20 cellular contexts compared by ENCODE assay signal in genomic region chr2:45006041-45006941, GRCh38. TPM values are rescaled to one million over a fixed set of nuclear protein-coding genes. Genes with fewer than 3 reads are reported as not detected.
DNase-seq lines count a peak whose midpoint lies in the region; ATAC-seq and TF ChIP-seq lines count a peak whose summit lies in the region.
"Had no signal": no experiment of that assay in that cellular context is flagged by ENCODE, and none has a peak within 500 bp of the region (broad histone marks: within the 10 kb centered on the region; RNA-seq: fewer than 3 reads in every experiment).

No MANE protein-coding gene starts in this region.

- CTCF ChIA-PET in activated CD8-positive, alpha-beta memory T cell treated with anti-CD3 and anti-CD28 coated beads, Interleukin-2, amount 10 ng/mL, durations not matched to agents 7 days and 5 days (lab: Charles Lee) = interaction anchor here (1.5 to 1.7 kb wide), 2 partner anchors 48 to 572 kb away, joined by 3 to 4 read pairs; no protein-coding TSS in a partner anchor

- H3K4me1 ChIP-seq in mesendoderm (ENCODE audit: control insufficient read depth, low read depth, low read length) (peaks cover 2% of the 10 kb centered on the region), skeletal muscle satellite cell (ENCODE audit: control insufficient read depth, insufficient read depth, low read length) (peaks cover 19% of the 10 kb centered on the region)
- H3K4me1 ChIP-seq: parathyroid adenoma had no signal

- H3K9me3 ChIP-seq in skeletal muscle satellite cell (replicated peaks; ENCODE audit: low read length) = no peaks in the 10 kb centered on the region
- H3K9me3 ChIP-seq: mucosa of descending colon had no signal

- peak; percentile 54 for DNase-seq in activated CD8-positive, alpha-beta memory T cell treated with anti-CD3 and anti-CD28 coated beads for 24 hours
- DNase-seq in activated CD8-positive, alpha-beta memory T cell treated with anti-CD3 and anti-CD28 coated beads, Interleukin-2, amount 10 ng/mL, durations not matched to agents 7 days and 5 days = no peak
- DNase-seq in mesendoderm (no peak), OCI-M1 (lab: John Stamatoyannopoulos, UW) (no peak)
- DNase-seq: activated CD4-positive, alpha-beta T cell treated with anti-CD3 and anti-CD28 coated beads for 36 hours; central memory CD4-positive, alpha-beta T cell; hippocampal formation; Karpas-422; mucosa of descending colon; NCI-H1105 treated with DMSO at 0.1 percent for 48 hours; stimulated activated naive CD4-positive, alpha-beta T cell; trophoblast cell had no signal

- no peak overlapping the region for H3K27ac Mint-ChIP-seq in activated CD8-positive, alpha-beta memory T cell treated with anti-CD3 and anti-CD28 coated beads, Interleukin-2, amount 10 ng/mL, durations not matched to agents 7 days and 5 days
- no peak overlapping the region for H3K27ac Mint-ChIP-seq in brain
- H3K27ac Mint-ChIP-seq: activated CD4-positive, alpha-beta T cell treated with anti-CD3 and anti-CD28 coated beads for 36 hours had no signal

- H3K4me2 ChIP-seq in mesendoderm (ENCODE audit: low read length) = no peak overlapping the region
- peak overlapping the region; percentile 97 for H3K4me2 ChIP-seq in skeletal muscle satellite cell (ENCODE audit: low read length)

- H4K5ac ChIP-seq in mesendoderm (ENCODE audit: low read length) = no peak overlapping the region

- peaks cover 93% of the 10 kb centered on the region for H3K27me3 Mint-ChIP-seq in activated CD8-positive, alpha-beta memory T cell treated with anti-CD3 and anti-CD28 coated beads, Interleukin-2, amount 10 ng/mL, durations not matched to agents 7 days and 5 days
- H3K27me3 Mint-ChIP-seq in brain = peaks cover 99% of the 10 kb centered on the region

- no peaks in the 10 kb centered on the region for H3K79me2 ChIP-seq in mesendoderm (ENCODE audit: control insufficient read depth, insufficient read depth, low read length)
- H3K79me2 ChIP-seq: parathyroid adenoma had no signal

- H2BK15ac ChIP-seq in mesendoderm (replicated peaks; ENCODE audit: low read depth) = no peak overlapping the region

- no peak overlapping the region for H3K27ac ChIP-seq in mesendoderm (ENCODE audit: low read depth, low read length)
- H3K27ac ChIP-seq: C4-2B, parathyroid adenoma, SJSA1 had no signal

- no peak for TF ChIP-seq CTCF in brain (conservative IDR thresholded peaks at IDR 0.05)

- H3K36me3 ChIP-seq in mesendoderm (ENCODE audit: control insufficient read depth, insufficient read depth, low read length) (no peaks in the 10 kb centered on the region), skeletal muscle satellite cell (ENCODE audit: insufficient read depth, low read length) (peaks cover 49% of the 10 kb centered on the region)
- H3K36me3 ChIP-seq: SJSA1 had no signal

- H3K9ac ChIP-seq in mesendoderm (ENCODE audit: low read length) = no peak overlapping the region
- peak overlapping the region; percentile 96 for H3K9ac ChIP-seq in skeletal muscle satellite cell (ENCODE audit: low read depth, low read length)
- H3K9ac ChIP-seq: parathyroid adenoma had no signal

- peak overlapping the region; percentile 91 for H3K23ac ChIP-seq in mesendoderm (ENCODE audit: low read length)

- H3K36me3 Mint-ChIP-seq in activated CD8-positive, alpha-beta memory T cell treated with anti-CD3 and anti-CD28 coated beads, Interleukin-2, amount 10 ng/mL, durations not matched to agents 7 days and 5 days = peaks cover 1% of the 10 kb centered on the region
- H3K36me3 Mint-ChIP-seq in brain = peaks cover 10% of the 10 kb centered on the region

- H3K27me3 ChIP-seq in mesendoderm (ENCODE audit: insufficient read depth, low read length, poor library complexity) (peaks cover 74% of the 10 kb centered on the region), skeletal muscle satellite cell (ENCODE audit: control insufficient read depth, insufficient read depth, low read length) (no peaks in the 10 kb centered on the region)
- H3K27me3 ChIP-seq: SJSA1 had no signal

- H3K79me1 ChIP-seq in mesendoderm (ENCODE audit: low read length) = no peaks in the 10 kb centered on the region

- H2AK5ac ChIP-seq in mesendoderm (ENCODE audit: low read length) = no peak overlapping the region

- H3K4me3 ChIP-seq in mesendoderm (ENCODE audit: low read length) (no peak overlapping the region), skeletal muscle satellite cell (ENCODE audit: low read length) (peak overlapping the region; percentile 88)
- H3K4me3 ChIP-seq: mucosa of descending colon, SJSA1 had no signal

- ATAC-seq in activated CD8-positive, alpha-beta memory T cell treated with anti-CD3 and anti-CD28 coated beads, Interleukin-2, amount 10 ng/mL, durations not matched to agents 7 days and 5 days = no peak
- ATAC-seq in GM18505 (IDR thresholded peaks at IDR 0.05; ENCODE audit: unreplicated experiment) (no peak), GM18873 (IDR thresholded peaks at IDR 0.05; ENCODE audit: low FRiP score, unreplicated experiment) (no peak)
- ATAC-seq: activated CD4-positive, alpha-beta T cell treated with anti-CD3 and anti-CD28 coated beads for 36 hours; mucosa of descending colon had no signal

- H3K18ac ChIP-seq in mesendoderm (ENCODE audit: low read length) = no peak overlapping the region

- H2BK120ac ChIP-seq in mesendoderm (ENCODE audit: low read depth, low read length) = no peak overlapping the region

- H3K4me1 Mint-ChIP-seq in activated CD8-positive, alpha-beta memory T cell treated with anti-CD3 and anti-CD28 coated beads, Interleukin-2, amount 10 ng/mL, durations not matched to agents 7 days and 5 days = peaks cover 27% of the 10 kb centered on the region
- peaks cover 52% of the 10 kb centered on the region for H3K4me1 Mint-ChIP-seq in brain

- H2BK5ac ChIP-seq in mesendoderm (ENCODE audit: low read length) = no peak overlapping the region

- H4K8ac ChIP-seq in mesendoderm (ENCODE audit: low read depth, low read length) = no peak overlapping the region

- H3K4me3 Mint-ChIP-seq in activated CD8-positive, alpha-beta memory T cell treated with anti-CD3 and anti-CD28 coated beads, Interleukin-2, amount 10 ng/mL, durations not matched to agents 7 days and 5 days = no peak overlapping the region
- H3K4me3 Mint-ChIP-seq in brain = peak overlapping the region in 3 of 5 experiments; percentile 76 to 89 (median 78)
- H3K4me3 Mint-ChIP-seq: activated CD4-positive, alpha-beta T cell treated with anti-CD3 and anti-CD28 coated beads for 36 hours had no signal

- TF ChIP-seq POLR2A in GM18505 (IDR thresholded peaks at IDR 0.05; ENCODE audit: borderline replicate concordance, extremely low read depth, insufficient read depth, insufficient read length) = no peak

- no peak overlapping the region for H3K4ac ChIP-seq in mesendoderm (ENCODE audit: low read depth, low read length)

- H3K56ac ChIP-seq in mesendoderm (ENCODE audit: low read length) = no peak overlapping the region

- WGBS in mesendoderm (ENCODE audit: extremely low coverage, insufficient coverage, low lambda C conversion rate) = 100% methylated on average over 1 of the region's 37 CpGs

- H3K9me3 Mint-ChIP-seq in activated CD8-positive, alpha-beta memory T cell treated with anti-CD3 and anti-CD28 coated beads, Interleukin-2, amount 10 ng/mL, durations not matched to agents 7 days and 5 days (ENCODE audit: low read depth) = no peaks in the 10 kb centered on the region
- peaks cover 4 to 19% (median 7%) of the 10 kb centered on the region in 5 experiments for H3K9me3 Mint-ChIP-seq in brain

RNA-seq across cellular contexts. Expression of gene SIX2, which starts 3.0 kb away (rescaled TPM):
- not detected for total RNA-seq in activated CD8-positive, alpha-beta memory T cell treated with anti-CD3 and anti-CD28 coated beads, Interleukin-2, amount 10 ng/mL, durations not matched to agents 7 days and 5 days
- 18.6 TPM for polyA plus RNA-seq in brain (ENCODE audit: insufficient read depth, low read depth, low replicate concordance)
- polyA plus RNA-seq in mesendoderm (2013, experiment 1 of 2) = 1.1 TPM
- polyA plus RNA-seq in mesendoderm (2013, experiment 2 of 2) = 1.0 TPM
- 9.6 and 13.5 TPM in 2 replicates for total RNA-seq in skeletal muscle satellite cell (2012; rRNA removed)
- total RNA-seq: A172; activated CD4-positive, alpha-beta T cell treated with anti-CD3 and anti-CD28 coated beads for 36 hours had no signal
